In genomic region chr6:49553353-49553752, GRCh38 we compare ENCODE assay signal across 1 cellular context.
A peak's percentile ranks its signal among the peaks of the same experiment; 100 is the strongest.
TF ChIP-seq lines count a peak whose summit lies in the region.

No MANE protein-coding gene starts in this region.

TF ChIP-seq in HEK293, 187 proteins besides CTCF, POLR2A, EP300 and RAD21 (continued from another document):
- TF ChIP-seq ZBTB11 (tag by site-specific recombination; conservative IDR thresholded peaks at IDR 0.05; ENCODE audit: low read depth): no peak
- TF ChIP-seq ZNF366 (tag by site-specific recombination; conservative IDR thresholded peaks at IDR 0.05): 0 out of 2 replicates have a peak, but pooled peaks have one; percentile 9
TF ChIP-seq in HEK293: peak in this region for 2.
